In genomic region chr14:51157012-51157411, GRCh38 we compare ENCODE assay signal across 8 cellular contexts.
DNase-seq lines count a peak whose midpoint lies in the region; ATAC-seq and TF ChIP-seq lines count a peak whose summit lies in the region.

No MANE protein-coding gene starts in this region.

- DNase-seq in AG10803 (ENCODE audit: low read depth) (peak; percentile 25), MV-4-11 (lab: John Stamatoyannopoulos, UW) (peak; percentile 36), amniotic epithelial cell (ENCODE audit: low read depth) (peak; percentile 34), NCI-H1436 treated with DMSO at 0.1 percent for 48 hours (lab: John Stamatoyannopoulos, UW) (no peak)
- no peak for DNase-seq in activated CD4-positive, alpha-beta T cell treated with anti-CD3 and anti-CD28 coated beads, Interleukin-2, amount 50 U/mL, for 1 hour

- H3K4me1 ChIP-seq in parathyroid adenoma = no peaks in the 10 kb centered on the region

- H3K27me3 ChIP-seq in parathyroid adenoma (ENCODE audit: control insufficient read depth, insufficient read depth, low read length) = no peaks in the 10 kb centered on the region

- no peak overlapping the region for H3K9ac ChIP-seq in parathyroid adenoma

- peak; percentile 79 for ATAC-seq in GM18909 (IDR thresholded peaks at IDR 0.05; ENCODE audit: poor library complexity, unreplicated experiment)
- ATAC-seq in HG03025 (IDR thresholded peaks at IDR 0.05; ENCODE audit: low FRiP score, unreplicated experiment) = no peak

- no peaks in the 10 kb centered on the region for H3K9me3 ChIP-seq in parathyroid adenoma (ENCODE audit: control insufficient read depth, low read length)

- H3K4me2 ChIP-seq in parathyroid adenoma (ENCODE audit: low read length) = no peak overlapping the region

- no peaks in the 10 kb centered on the region for H3K36me3 ChIP-seq in parathyroid adenoma (ENCODE audit: control insufficient read depth, insufficient read depth, low read length)

- H3K79me2 ChIP-seq in parathyroid adenoma = no peaks in the 10 kb centered on the region

- no peak overlapping the region for H3K27ac ChIP-seq in parathyroid adenoma

- H3K4me3 ChIP-seq in AG10803 (ENCODE audit: low read length) = no peak overlapping the region
- no peak overlapping the region for H3K4me3 ChIP-seq in parathyroid adenoma (ENCODE audit: low read depth, low read length)

- TF ChIP-seq CTCF in AG10803 (conservative IDR thresholded peaks at IDR 0.05; ENCODE audit: low read length) = peak; percentile 50
- TF ChIP-seq CTCF in parathyroid adenoma (IDR thresholded peaks at IDR 0.05) = peak; percentile 12

- H2AFZ ChIP-seq in parathyroid adenoma = no peak overlapping the region

Comparison
In these comparisons a context has a peak if more than half of its experiments do, and no peak if none do; other contexts are left out.
1. DNase-seq: peak in AG10803 (single experiment), MV-4-11 (single experiment) and amniotic epithelial cell (single experiment); none in activated CD4-positive, alpha-beta T cell treated with anti-CD3 and anti-CD28 coated beads, Interleukin-2, amount 50 U/mL, for 1 hour (single experiment) and NCI-H1436 treated with DMSO at 0.1 percent for 48 hours (single experiment).